Comparison of ENCODE assay signal across 1 cellular context in the genomic region with DNA sequence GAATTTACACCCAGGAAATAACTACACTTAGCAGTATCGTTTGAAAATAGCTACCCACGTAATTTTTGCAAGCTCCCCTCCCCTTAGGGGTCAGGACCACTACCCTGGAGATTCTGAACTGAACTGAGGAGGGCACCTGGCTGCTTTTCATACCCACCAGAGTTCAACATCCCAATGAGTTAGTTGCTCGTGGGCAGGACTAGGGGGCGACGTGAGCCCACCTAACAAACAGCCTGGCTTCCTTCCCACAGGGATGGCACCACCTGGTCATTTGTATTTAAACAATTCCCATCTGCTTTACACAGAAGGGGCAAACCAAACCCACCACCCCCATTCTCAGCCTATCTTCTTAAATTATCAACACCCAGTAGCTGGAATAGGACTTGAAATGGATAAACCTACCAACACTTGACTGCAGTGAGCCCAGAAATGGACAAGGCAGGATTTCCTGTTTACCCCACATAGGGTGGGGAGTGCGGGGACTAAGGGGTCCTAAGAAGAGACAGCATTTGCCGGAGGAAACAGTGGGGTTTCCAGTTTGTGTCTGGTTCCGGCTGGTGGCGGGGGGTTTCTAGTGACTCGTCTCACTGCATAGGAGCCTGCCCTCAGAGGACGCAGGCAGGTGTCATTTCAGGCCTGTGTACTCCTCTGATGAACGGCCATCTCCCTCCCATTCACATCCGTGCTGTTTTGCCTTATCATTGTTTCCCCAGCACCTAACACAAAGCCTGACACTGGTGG.
TF ChIP-seq lines count a peak whose summit lies in the region.

No MANE protein-coding gene starts in this region.

TF ChIP-seq in endothelial cell of umbilical vein, 7 proteins besides CTCF, POLR2A, EP300 and RAD21:
- no peak for TF ChIP-seq FOS (IDR thresholded peaks at IDR 0.05; ENCODE audit: borderline replicate concordance, insufficient read depth, low read length)
- TF ChIP-seq POLR2AphosphoS5 (IDR thresholded peaks at IDR 0.05; ENCODE audit: insufficient read depth, low read depth, low read length) = no peak
- no peak for TF ChIP-seq JUN (IDR thresholded peaks at IDR 0.05; ENCODE audit: borderline replicate concordance, insufficient read depth, insufficient read length, low read depth)
- no peak for TF ChIP-seq EZH2 (IDR thresholded peaks at IDR 0.05; ENCODE audit: borderline replicate concordance, low read depth, low read length, severe bottlenecking)
- no peak for TF ChIP-seq GATA2 (IDR thresholded peaks at IDR 0.05; ENCODE audit: insufficient read depth, insufficient read length, low read depth, low read length)
- TF ChIP-seq MAX (IDR thresholded peaks at IDR 0.05; ENCODE audit: insufficient read depth, insufficient read length) = no peak
- TF ChIP-seq MYC (IDR thresholded peaks at IDR 0.05; ENCODE audit: low read depth, low read length) = no peak
